Comparison of ENCODE assay signal across 1 cellular context in the genomic region with DNA sequence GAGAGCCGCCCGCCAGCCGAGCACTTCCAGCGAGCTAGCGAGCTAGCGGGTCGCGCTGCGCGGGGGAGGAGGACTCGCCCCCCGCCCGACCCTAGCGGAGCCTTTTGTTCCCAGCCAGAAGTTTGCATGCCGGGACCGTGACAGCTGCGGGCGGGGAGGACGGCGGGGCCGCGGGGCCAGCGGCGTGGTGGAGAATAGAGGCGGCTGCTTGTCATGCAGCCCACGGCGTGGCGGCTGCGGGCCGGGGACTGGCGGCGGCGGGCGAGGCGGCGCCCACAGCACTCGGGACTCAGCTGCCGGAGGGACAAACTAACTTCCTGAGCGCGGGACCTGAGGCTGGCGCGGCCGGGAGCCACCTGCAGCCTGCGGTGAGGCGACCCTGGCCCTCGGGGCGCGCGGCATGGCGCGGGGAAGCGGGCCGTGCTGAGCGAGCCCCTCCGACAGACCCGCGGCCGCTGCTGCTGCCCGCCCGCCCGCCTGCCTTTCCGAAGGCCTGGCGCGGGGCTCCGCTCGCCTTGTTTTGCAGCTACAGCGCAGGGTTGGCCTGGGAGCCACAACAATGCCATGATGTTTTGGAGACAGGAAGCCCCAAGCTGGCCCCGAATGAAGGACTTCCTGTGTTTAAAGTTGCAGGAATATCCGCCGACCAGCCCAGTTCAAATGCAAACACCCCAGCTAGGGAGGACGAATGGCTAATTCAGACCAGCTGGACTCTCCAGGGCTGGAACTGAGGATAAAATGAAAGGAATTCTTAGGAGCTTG.
TF ChIP-seq lines count a peak whose summit lies in the region.

No MANE protein-coding gene starts in this region.

TF ChIP-seq in HEK293, 187 proteins besides CTCF, POLR2A, EP300 and RAD21 (continued from another document and continues in another):
- TF ChIP-seq ZBTB49 (tag by site-specific recombination; IDR thresholded peaks at IDR 0.05; ENCODE audit: low read depth) (no peak), ZNF121 (tag by site-specific recombination; IDR thresholded peaks at IDR 0.05) (no peak), ZNF521 (tag by site-specific recombination; IDR thresholded peaks at IDR 0.05) (no peak), ZNF133 (tag by site-specific recombination; IDR thresholded peaks at IDR 0.05) (no peak), ZNF692 (tag by site-specific recombination; IDR thresholded peaks at IDR 0.05) (peak; percentile 47), YY2 (tag by site-specific recombination; IDR thresholded peaks at IDR 0.05) (peak; percentile 15; the same call in 1 of the 2 replicates), ZNF701 (tag by site-specific recombination; IDR thresholded peaks at IDR 0.05) (no peak), OVOL3 (tag by site-specific recombination; IDR thresholded peaks at IDR 0.05) (no peak), ZNF423 (tag by site-specific recombination; IDR thresholded peaks at IDR 0.05) (no peak), SCRT1 (tag by site-specific recombination; IDR thresholded peaks at IDR 0.05; ENCODE audit: borderline replicate concordance) (no peak), ZBTB17 (tag by site-specific recombination; IDR thresholded peaks at IDR 0.05) (no peak), ZNF302 (tag by site-specific recombination; IDR thresholded peaks at IDR 0.05; ENCODE audit: low read depth) (no peak), PATZ1 (tag by site-specific recombination; IDR thresholded peaks at IDR 0.05) (no peak), BCL11B (tag by site-specific recombination; IDR thresholded peaks at IDR 0.05; ENCODE audit: low read depth) (no peak), WT1 (tag by site-specific recombination; IDR thresholded peaks at IDR 0.05) (no peak), ZNF2 (tag by site-specific recombination; IDR thresholded peaks at IDR 0.05) (no peak), ZNF621 (tag by site-specific recombination; IDR thresholded peaks at IDR 0.05) (no peak), SALL2 (tag by site-specific recombination; IDR thresholded peaks at IDR 0.05; ENCODE audit: borderline replicate concordance) (no peak), KLF17 (tag by site-specific recombination; IDR thresholded peaks at IDR 0.05) (no peak; the same call in 1 of the 2 replicates), ZNF792 (tag by site-specific recombination; IDR thresholded peaks at IDR 0.05) (no peak), OSR2 (tag by site-specific recombination; IDR thresholded peaks at IDR 0.05) (no peak), ZNF341 (tag by site-specific recombination; IDR thresholded peaks at IDR 0.05; ENCODE audit: low read depth) (peak; percentile 63), ZFP41 (tag by site-specific recombination; IDR thresholded peaks at IDR 0.05; ENCODE audit: borderline replicate concordance) (no peak), SCRT2 (tag by site-specific recombination; IDR thresholded peaks at IDR 0.05) (no peak), ZNF23 (tag by site-specific recombination; IDR thresholded peaks at IDR 0.05; ENCODE audit: borderline replicate concordance) (no peak), TRIM28 (IDR thresholded peaks at IDR 0.05; ENCODE audit: borderline replicate concordance, low read length) (no peak), ZNF426 (tag by site-specific recombination; IDR thresholded peaks at IDR 0.05) (no peak), ZEB2 (tag by site-specific recombination; IDR thresholded peaks at IDR 0.05) (no peak), ZNF747 (tag by site-specific recombination; IDR thresholded peaks at IDR 0.05) (no peak), GLI2 (tag by site-specific recombination; IDR thresholded peaks at IDR 0.05; ENCODE audit: borderline replicate concordance, low read depth) (no peak), ZNF544 (tag by site-specific recombination; IDR thresholded peaks at IDR 0.05) (no peak), ZNF184 (tag by site-specific recombination; IDR thresholded peaks at IDR 0.05) (no peak), ZNF37A (tag by site-specific recombination; IDR thresholded peaks at IDR 0.05) (no peak), ZNF148 (tag by site-specific recombination; IDR thresholded peaks at IDR 0.05; ENCODE audit: borderline replicate concordance) (no peak), BCL6B (tag by site-specific recombination; IDR thresholded peaks at IDR 0.05) (no peak), ZNF175 (tag by site-specific recombination; IDR thresholded peaks at IDR 0.05) (no peak), ZBTB6 (tag by site-specific recombination; IDR thresholded peaks at IDR 0.05) (no peak), ZIC2 (tag by site-specific recombination; IDR thresholded peaks at IDR 0.05) (no peak), AEBP2 (tag by site-specific recombination; IDR thresholded peaks at IDR 0.05; ENCODE audit: borderline replicate concordance) (no peak), ZNF239 (tag by site-specific recombination; IDR thresholded peaks at IDR 0.05) (no peak), ZNF777 (tag by site-specific recombination; IDR thresholded peaks at IDR 0.05; ENCODE audit: borderline replicate concordance) (no peak), ZNF510 (tag by site-specific recombination; IDR thresholded peaks at IDR 0.05; ENCODE audit: insufficient replicate concordance) (no peak), ZNF555 (tag by site-specific recombination; conservative IDR thresholded peaks at IDR 0.05) (no peak), ZNF391 (tag by site-specific recombination; IDR thresholded peaks at IDR 0.05; ENCODE audit: borderline replicate concordance, low read depth) (no peak), KLF1 (tag by site-specific recombination; IDR thresholded peaks at IDR 0.05) (no peak), TCF7L2 (IDR thresholded peaks at IDR 0.05; ENCODE audit: borderline replicate concordance, low read depth, low read length) (no peak), SP7 (tag by site-specific recombination; IDR thresholded peaks at IDR 0.05) (no peak), ZNF335 (tag by site-specific recombination; conservative IDR thresholded peaks at IDR 0.05) (peak; percentile 83), ZNF76 (tag by site-specific recombination; IDR thresholded peaks at IDR 0.05; ENCODE audit: borderline replicate concordance, low read depth) (peak; percentile 83)
- TF ChIP-seq, protein P1, sequence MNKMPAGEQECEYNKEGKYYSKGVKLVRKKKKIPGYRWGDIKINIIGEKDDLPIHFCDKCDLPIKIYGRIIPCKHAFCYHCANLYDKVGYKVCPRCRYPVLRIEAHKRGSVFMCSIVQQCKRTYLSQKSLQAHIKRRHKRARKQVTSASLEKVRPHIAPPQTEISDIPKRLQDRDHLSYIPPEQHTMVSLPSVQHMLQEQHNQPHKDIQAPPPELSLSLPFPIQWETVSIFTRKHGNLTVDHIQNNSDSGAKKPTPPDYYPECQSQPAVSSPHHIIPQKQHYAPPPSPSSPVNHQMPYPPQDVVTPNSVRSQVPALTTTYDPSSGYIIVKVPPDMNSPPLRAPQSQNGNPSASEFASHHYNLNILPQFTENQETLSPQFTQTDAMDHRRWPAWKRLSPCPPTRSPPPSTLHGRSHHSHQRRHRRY (tag by site-specific recombination; IDR thresholded peaks at IDR 0.05) = no peak
